In genomic region chr6:163338671-163339405, GRCh38 we compare ENCODE assay signal across 8 cellular contexts.
DNase-seq lines count a peak whose midpoint lies in the region; ATAC-seq, FAIRE-seq and TF ChIP-seq lines count a peak whose summit lies in the region.

No MANE protein-coding gene starts in this region.

- H3K27me3 ChIP-seq in HUES64 (ENCODE audit: insufficient read depth, low read length) (peaks cover 10% of the 10 kb centered on the region; the same call in 1 of the 2 replicates), K562 (ENCODE audit: control insufficient read depth in 2 of 2, insufficient read depth in 2 of 2, low read length in 2 of 2) (peaks cover 12 to 67% of the 10 kb centered on the region in 2 experiments; a peak in 4 of 5 replicates), right atrium auricular region (no peaks in the 10 kb centered on the region), sigmoid colon (no peaks in the 10 kb centered on the region)

- no peaks in the 10 kb centered on the region for H3K79me2 ChIP-seq in K562 (ENCODE audit: control insufficient read depth, insufficient read depth, low read length)

- no peak for TF ChIP-seq POLR2A in K562 (conservative IDR thresholded peaks at IDR 0.05)
- no peak for TF ChIP-seq POLR2A in sigmoid colon (IDR thresholded peaks at IDR 0.05)

- H3K4me3 Mint-ChIP-seq in activated T-cell treated with anti-CD3 and anti-CD28 coated beads, Interleukin-2, amount 50 U/mL, for 24 hours, result no peak overlapping the region

- 55% methylated on average over 12 of the region's 12 CpGs for whole genome bisulfite sequencing in HUES64
- 8% methylated on average over 10 of the region's 12 CpGs for WGBS in K562 (ENCODE audit: insufficient coverage, low coverage, missing lambda C conversion rate)
- WGBS in sigmoid colon, 2 donors, result 73 to 76% methylated on average over 12 of the region's 12 CpGs

- H3K4me2 ChIP-seq in K562 (ENCODE audit: insufficient read depth, low read length), result no peak overlapping the region

- H3K27ac ChIP-seq in HUES64 (ENCODE audit: low read depth, low read length), result peak overlapping the region; percentile 6; the same call in 1 of the 2 replicates
- no peak overlapping the region for H3K27ac ChIP-seq in K562 (ENCODE audit: extremely low read depth, low read depth, low read length)
- H3K27ac ChIP-seq in right atrium auricular region, result peak overlapping the region; percentile 91 to 92
- peak overlapping the region in 3 of 4 donors; percentile 9 to 42 (median 19) for H3K27ac ChIP-seq in sigmoid colon

- peak in 1 of 4 experiments; percentile 45 for DNase-seq in K562 (ENCODE audit: extremely low read depth in 1 of 4, low spot score in 3 of 4)
- DNase-seq in right atrium auricular region (ENCODE audit: low spot score), result no peak
- no peak for DNase-seq in sigmoid colon
- no peak for DNase-seq in activated CD4-positive, alpha-beta T cell treated with anti-CD3 and anti-CD28 coated beads for 48 hours
- no peak for DNase-seq in NCI-H2171 treated with DMSO at 0.1 percent for 48 hours (lab: John Stamatoyannopoulos, UW)
- DNase-seq in NCI-H1694 (lab: John Stamatoyannopoulos, UW), result no peak
- no peak for DNase-seq in activated T-cell treated with anti-CD3 and anti-CD28 coated beads, Interleukin-2, amount 50 U/mL, for 24 hours

- TF ChIP-seq CTCF in K562 (IDR thresholded peaks at IDR 0.05 in 2 of 3, conservative IDR thresholded peaks at IDR 0.05 in 1 of 3; ENCODE audit: insufficient read depth in 2 of 3, low read depth in 1 of 3, low read length in 3 of 3) (no peak), right atrium auricular region (IDR thresholded peaks at IDR 0.05) (no peak), sigmoid colon (IDR thresholded peaks at IDR 0.05) (no peak)

- intact Hi-C loops in K562 (cut with micrococcal nuclease) (no loop called here), sigmoid colon (cut with DNase I) (no loop called here)

- BruUV-seq in K562 (replicated peaks; lab: Mats Ljungman, UMichigan), result no TSS peak

- FAIRE-seq in K562 (lab: Jason Lieb, UNC), result peak; percentile 81

- H3K4me3 ChIP-seq in HUES64 (ENCODE audit: low read length) (no peak overlapping the region; the same call in 1 of the 2 replicates), K562 (no peak overlapping the region), right atrium auricular region (no peak overlapping the region), sigmoid colon (no peak overlapping the region)

- H3K4me1 Mint-ChIP-seq in activated T-cell treated with anti-CD3 and anti-CD28 coated beads, Interleukin-2, amount 50 U/mL, for 24 hours (ENCODE audit: low read depth), result no peaks in the 10 kb centered on the region

- H3K9me3 ChIP-seq in HUES64 (ENCODE audit: insufficient read depth, low read depth, low read length) (no peaks in the 10 kb centered on the region), K562 (replicated peaks; ENCODE audit: control insufficient read depth, insufficient read depth, low read depth, low read length) (no peaks in the 10 kb centered on the region), right atrium auricular region (no peaks in the 10 kb centered on the region), sigmoid colon (no peaks in the 10 kb centered on the region)

- H3K36me3 ChIP-seq in HUES64 (ENCODE audit: insufficient read depth, low read length), result no peaks in the 10 kb centered on the region
- no peaks in the 10 kb centered on the region for H3K36me3 ChIP-seq in K562 (ENCODE audit: control insufficient read depth, insufficient read depth, low read length)
- no peaks in the 10 kb centered on the region for H3K36me3 ChIP-seq in right atrium auricular region
- H3K36me3 ChIP-seq in sigmoid colon, result no peaks in the 10 kb centered on the region

- no peaks in the 10 kb centered on the region; the same call in 1 of the 2 replicates for H4K20me1 ChIP-seq in K562 (replicated peaks; ENCODE audit: control insufficient read depth, insufficient read depth, low read length)

- H2AFZ ChIP-seq in K562 (ENCODE audit: low read depth, low read length), result peak overlapping the region; percentile 3; the same call in 1 of the 2 replicates

- no peaks in the 10 kb centered on the region for H3K9me1 ChIP-seq in K562 (ENCODE audit: control insufficient read depth, insufficient read depth, low read length)

- peaks cover 27% of the 10 kb centered on the region for H3K27me3 Mint-ChIP-seq in activated T-cell treated with anti-CD3 and anti-CD28 coated beads, Interleukin-2, amount 50 U/mL, for 24 hours

- in situ Hi-C loops in K562 (cut with MboI), result no loop called here

- no peaks in the 10 kb centered on the region for H3K36me3 Mint-ChIP-seq in activated T-cell treated with anti-CD3 and anti-CD28 coated beads, Interleukin-2, amount 50 U/mL, for 24 hours (ENCODE audit: low read depth)

- no peak for TF ChIP-seq RAD21 in K562 (CRISPR knock-in tag; conservative IDR thresholded peaks at IDR 0.05 in 1 of 2, IDR thresholded peaks at IDR 0.05 in 1 of 2)

- POLR2A ChIA-PET in K562 (lab: Yijun Ruan, JAX), result interaction anchor here (0.5 to 0.7 kb wide), 2 partner anchors 47 to 162 kb away, joined by 3 to 4 read pairs; no protein-coding TSS in a partner anchor

- TF ChIP-seq EP300 in K562 (IDR thresholded peaks at IDR 0.05; ENCODE audit: low read length) (no peak), sigmoid colon (IDR thresholded peaks at IDR 0.05) (no peak)

- H3K4me1 ChIP-seq in HUES64 (ENCODE audit: insufficient read depth, low read length), result peaks cover 26% of the 10 kb centered on the region
- peaks cover 0 to 12% of the 10 kb centered on the region in 2 experiments; a peak in 3 of 5 replicates for H3K4me1 ChIP-seq in K562 (replicated peaks in 1 of 2; ENCODE audit: control insufficient read depth in 2 of 2, insufficient read depth in 2 of 2, low read length in 2 of 2)
- peaks cover 0 to 64% of the 10 kb centered on the region in 2 donors for H3K4me1 ChIP-seq in right atrium auricular region
- peaks cover 0 to 18% (median 8%) of the 10 kb centered on the region in 4 donors for H3K4me1 ChIP-seq in sigmoid colon

- ATAC-seq in K562, result peak; percentile 25; the same call in 2 of the 3 replicates

- H3K9ac ChIP-seq in HUES64 (ENCODE audit: low read depth, low read length) (no peak overlapping the region), K562 (ENCODE audit: insufficient read depth in 1 of 2, low read depth in 2 of 2, low read length in 2 of 2) (no peak overlapping the region; a peak in 1 of 4 replicates)

- no peak overlapping the region for H3K27ac Mint-ChIP-seq in activated T-cell treated with anti-CD3 and anti-CD28 coated beads, Interleukin-2, amount 50 U/mL, for 24 hours

- H3K9me3 Mint-ChIP-seq in activated T-cell treated with anti-CD3 and anti-CD28 coated beads, Interleukin-2, amount 50 U/mL, for 24 hours, result no peaks in the 10 kb centered on the region

- CTCF ChIA-PET in K562 (lab: Yijun Ruan, JAX; ENCODE audit: low intra/inter-chr PET ratio), result no interaction called here

TF ChIP-seq in K562, 482 proteins besides CTCF, POLR2A, EP300 and RAD21 (continues in another document):
- TF ChIP-seq TAF15 (IDR thresholded peaks at IDR 0.05; ENCODE audit: low read depth, low read length), result no peak
- TF ChIP-seq, protein P1, sequence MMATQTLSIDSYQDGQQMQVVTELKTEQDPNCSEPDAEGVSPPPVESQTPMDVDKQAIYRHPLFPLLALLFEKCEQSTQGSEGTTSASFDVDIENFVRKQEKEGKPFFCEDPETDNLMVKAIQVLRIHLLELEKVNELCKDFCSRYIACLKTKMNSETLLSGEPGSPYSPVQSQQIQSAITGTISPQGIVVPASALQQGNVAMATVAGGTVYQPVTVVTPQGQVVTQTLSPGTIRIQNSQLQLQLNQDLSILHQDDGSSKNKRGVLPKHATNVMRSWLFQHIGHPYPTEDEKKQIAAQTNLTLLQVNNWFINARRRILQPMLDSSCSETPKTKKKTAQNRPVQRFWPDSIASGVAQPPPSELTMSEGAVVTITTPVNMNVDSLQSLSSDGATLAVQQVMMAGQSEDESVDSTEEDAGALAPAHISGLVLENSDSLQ (IDR thresholded peaks at IDR 0.05), result no peak
- TF ChIP-seq ATF1 (CRISPR knock-in tag; IDR thresholded peaks at IDR 0.05), result no peak
- 0 out of 2 replicates have a peak, but pooled peaks have one; percentile 15 for TF ChIP-seq ATF1 (tag; IDR thresholded peaks at IDR 0.05)
